ENCODE assay signal across 9 cellular contexts in the genomic region with DNA sequence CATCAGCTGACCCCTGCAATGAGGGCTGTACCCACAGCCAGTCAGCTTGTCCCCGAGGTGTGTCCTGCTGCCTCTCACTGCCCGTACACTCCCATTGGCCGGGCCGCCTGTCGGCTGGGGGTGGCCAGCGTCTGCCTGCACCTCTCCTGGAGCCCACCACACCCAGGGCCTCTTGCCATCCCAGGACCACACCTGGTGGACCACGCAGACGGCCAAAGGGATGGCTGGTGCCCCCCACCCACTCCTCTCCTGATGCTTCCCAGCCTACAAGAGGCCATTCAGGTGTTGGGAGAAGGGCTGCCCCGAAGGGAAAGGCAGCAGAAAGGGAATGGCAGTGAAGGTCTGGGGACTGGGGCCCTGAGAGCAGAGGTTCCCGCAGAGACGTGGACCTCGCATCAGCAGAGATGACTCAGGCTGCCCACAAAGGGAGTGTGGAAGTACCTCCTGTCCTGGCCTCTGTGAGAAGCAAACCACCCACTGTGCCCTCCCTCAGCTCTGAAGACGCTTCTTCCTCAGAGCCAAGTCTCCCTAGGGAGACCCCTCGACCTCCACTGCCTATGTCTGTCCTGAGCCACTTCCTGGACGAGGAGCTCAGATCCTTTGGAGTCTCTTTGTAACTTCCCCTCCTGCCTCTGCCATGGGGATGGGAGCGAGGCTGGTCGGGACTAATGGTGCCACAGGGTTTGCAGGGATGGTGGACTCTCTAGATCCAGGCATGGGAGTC.
DNase-seq lines count a peak whose midpoint lies in the region; ATAC-seq and TF ChIP-seq lines count a peak whose summit lies in the region.
"Had no signal": no experiment of that assay in that cellular context is flagged by ENCODE, and none has a peak within 500 bp of the region (broad histone marks: within the 10 kb centered on the region; RNA-seq: fewer than 3 reads in every experiment).

No MANE protein-coding gene starts in this region.

- no TSS peak for BruUV-seq in PC-9 (replicated peaks; lab: Mats Ljungman, UMichigan)

- H3K4me1 Mint-ChIP-seq in effector memory CD8-positive, alpha-beta T cell (ENCODE audit: low read depth in 2 of 2) = peaks cover 8 to 16% of the 10 kb centered on the region in 2 donors

- 84 to 88% methylated on average over 17 of the region's 17 CpGs for WGBS in sigmoid colon, 2 donors

- CTCF ChIA-PET in PC-9 (lab: Charles Lee) = interaction anchor here (1.0 to 1.3 kb wide), 3 partner anchors 9 to 130 kb away, joined by 3 read pairs; no protein-coding TSS in a partner anchor

- no peak overlapping the region for H2AFZ ChIP-seq in PC-9

- H3K4me2 ChIP-seq in PC-9 = peak overlapping the region; percentile 77

- POLR2A ChIA-PET in PC-9 (lab: Charles Lee; ENCODE audit: unreplicated experiment) = interaction anchor here (0.5 to 0.7 kb wide), 2 partner anchors 82 kb away, joined by 5 to 8 read pairs; no protein-coding TSS in a partner anchor

- H3K4me1 ChIP-seq in PC-9 (replicated peaks; ENCODE audit: insufficient read depth) = peaks cover 38% of the 10 kb centered on the region
- H3K4me1 ChIP-seq in sigmoid colon = peaks cover 0 to 31% (median 27%) of the 10 kb centered on the region in 4 donors

- peak overlapping the region; percentile 65 to 93 for H3K27ac Mint-ChIP-seq in effector memory CD8-positive, alpha-beta T cell

- TF ChIP-seq EP300 in sigmoid colon (IDR thresholded peaks at IDR 0.05) = no peak

- no peaks in the 10 kb centered on the region for H3K79me2 ChIP-seq in PC-9 (ENCODE audit: low read depth)

- peak; percentile 88 for DNase-seq in ELR (ENCODE audit: low read depth)
- DNase-seq in PC-9 = peak; percentile 22 to 56
- no peak for DNase-seq in effector memory CD8-positive, alpha-beta T cell
- peak; percentile 66 for DNase-seq in sigmoid colon
- DNase-seq in NK-92 (lab: John Stamatoyannopoulos, UW; ENCODE audit: unreplicated experiment) = no peak
- no peak for DNase-seq in hypothalamus (lab: John Stamatoyannopoulos, UW)
- no peak for DNase-seq in central memory CD4-positive, alpha-beta T cell
- DNase-seq: activated CD8-positive, alpha-beta memory T cell treated with anti-CD3 and anti-CD28 coated beads, Interleukin-2, amount 50 U/mL, for 4 hours had no signal

- H3K27me3 Mint-ChIP-seq in effector memory CD8-positive, alpha-beta T cell = no peaks in the 10 kb centered on the region

- H3K36me3 ChIP-seq in PC-9 (ENCODE audit: low read depth) = no peaks in the 10 kb centered on the region
- peaks cover 0 to 9% (median 0%) of the 10 kb centered on the region in 4 donors for H3K36me3 ChIP-seq in sigmoid colon

- H3F3A ChIP-seq in PC-9 (ENCODE audit: insufficient read depth, low read depth) = peaks cover 15% of the 10 kb centered on the region; the same call in 1 of the 2 replicates

- no peak for TF ChIP-seq POLR2A in sigmoid colon (IDR thresholded peaks at IDR 0.05)

- no peak for ATAC-seq in effector memory CD8-positive, alpha-beta T cell (replicated peaks)
- no peak for ATAC-seq in HG02623 (IDR thresholded peaks at IDR 0.05; ENCODE audit: unreplicated experiment)

- H3K4me3 Mint-ChIP-seq in effector memory CD8-positive, alpha-beta T cell = no peak overlapping the region

- no peaks in the 10 kb centered on the region for H3K9me3 ChIP-seq in PC-9 (ENCODE audit: insufficient read depth, low read depth)
- no peaks in the 10 kb centered on the region for H3K9me3 ChIP-seq in sigmoid colon

- peak overlapping the region; percentile 80 for H3K27ac ChIP-seq in PC-9
- peak overlapping the region; percentile 73 to 82 (median 80) for H3K27ac ChIP-seq in sigmoid colon

- peaks cover 9% of the 10 kb centered on the region for H3K36me3 Mint-ChIP-seq in effector memory CD8-positive, alpha-beta T cell (ENCODE audit: insufficient read depth)

- no peaks in the 10 kb centered on the region for H4K20me1 ChIP-seq in PC-9 (ENCODE audit: insufficient read depth)

- H3K4me3 ChIP-seq in PC-9 = no peak overlapping the region
- no peak overlapping the region for H3K4me3 ChIP-seq in sigmoid colon

- no peaks in the 10 kb centered on the region for H3K9me2 ChIP-seq in PC-9 (ENCODE audit: insufficient read depth)

- H3K27me3 ChIP-seq in PC-9 (ENCODE audit: insufficient read depth, low read depth) (no peaks in the 10 kb centered on the region), sigmoid colon (no peaks in the 10 kb centered on the region)

- intact Hi-C loops in PC-9 (cut with micrococcal nuclease; ENCODE audit: unreplicated experiment) (no loop called here), sigmoid colon (cut with DNase I) (no loop called here)

- TF ChIP-seq CTCF in PC-9 (conservative IDR thresholded peaks at IDR 0.05) = no peak
- TF ChIP-seq CTCF in sigmoid colon (IDR thresholded peaks at IDR 0.05) = no peak

- no peaks in the 10 kb centered on the region for H3K9me3 Mint-ChIP-seq in effector memory CD8-positive, alpha-beta T cell

Comparison
In these comparisons a context has a peak if more than half of its experiments do, and no peak if none do; other contexts are left out.
1. DNase-seq: peak in ELR (single experiment), PC-9 (2 of 2) and sigmoid colon (single experiment); none in effector memory CD8-positive, alpha-beta T cell (0 of 3), NK-92 (single experiment), hypothalamus (0 of 51) and central memory CD4-positive, alpha-beta T cell (single experiment).